In genomic region chr20:4684837-4685413, GRCh38 we compare ENCODE assay signal across 10 cellular contexts. TPM values are rescaled to one million over a fixed set of nuclear protein-coding genes. Genes with fewer than 3 reads are reported as not detected.
DNase-seq lines count a peak whose midpoint lies in the region; ATAC-seq and TF ChIP-seq lines count a peak whose summit lies in the region.
"Had no signal": no experiment of that assay in that cellular context is flagged by ENCODE, and none has a peak within 500 bp of the region (broad histone marks: within the 10 kb centered on the region; RNA-seq: fewer than 3 reads in every experiment).

No MANE protein-coding gene starts in this region.

- H3K4me3 Mint-ChIP-seq in endodermal cell: peak overlapping the region; percentile 64

- no peak for TF ChIP-seq EP300 in SK-N-SH (IDR thresholded peaks at IDR 0.05; ENCODE audit: borderline replicate concordance in 1 of 2, low read depth in 1 of 2, low read length in 1 of 2)

- H3K27ac ChIP-seq in SK-N-SH (ENCODE audit: low read depth in 2 of 2, low read length in 1 of 2) (peak overlapping the region in 1 of 2 experiments; percentile 86; a peak in 1 of 4 replicates), endodermal cell (ENCODE audit: low read depth, low read length) (no peak overlapping the region), rectal smooth muscle tissue (ENCODE audit: low read depth, low read length) (peak overlapping the region; percentile 98), upper lobe of right lung (no peak overlapping the region)

- CTCF ChIA-PET in SK-N-SH (lab: Yijun Ruan, JAX): interaction anchor here (0.6 kb wide), 1 partner anchor 82 kb away, joined by 4 read pairs; no protein-coding TSS in a partner anchor

- peaks cover 45% of the 10 kb centered on the region for H3K79me2 ChIP-seq in SK-N-SH (ENCODE audit: insufficient read depth)

- H3K27ac Mint-ChIP-seq in endodermal cell: no peak overlapping the region

- H3K9ac ChIP-seq in SK-N-SH: no peak overlapping the region
- no peak overlapping the region for H3K9ac ChIP-seq in endodermal cell (ENCODE audit: extremely low read depth, low read length, poor library complexity, severe bottlenecking)
- H3K9ac ChIP-seq in rectal smooth muscle tissue (ENCODE audit: low read length): no peak overlapping the region

- peaks cover 3 to 23% of the 10 kb centered on the region in 2 experiments for H3K36me3 ChIP-seq in SK-N-SH (replicated peaks in 1 of 2; ENCODE audit: control insufficient read depth in 1 of 2, insufficient read depth in 2 of 2, low read length in 1 of 2)
- H3K36me3 ChIP-seq in endodermal cell (ENCODE audit: control insufficient read depth, insufficient read depth, low read length): no peaks in the 10 kb centered on the region
- no peaks in the 10 kb centered on the region for H3K36me3 ChIP-seq in rectal smooth muscle tissue (ENCODE audit: control insufficient read depth, insufficient read depth, low read length)
- H3K36me3 ChIP-seq in upper lobe of right lung: no peaks in the 10 kb centered on the region

- POLR2A ChIA-PET in SK-N-SH (lab: Yijun Ruan, JAX): no interaction called here

- H3K9me2 ChIP-seq in SK-N-SH: no peaks in the 10 kb centered on the region

- TF ChIP-seq CTCF in SK-N-SH (IDR thresholded peaks at IDR 0.05) (no peak), endodermal cell (conservative IDR thresholded peaks at IDR 0.05) (no peak), upper lobe of right lung (IDR thresholded peaks at IDR 0.05) (no peak)

- peak overlapping the region; percentile 62 for H2AFZ ChIP-seq in SK-N-SH (ENCODE audit: low read depth)

- no peaks in the 10 kb centered on the region for H3K27me3 ChIP-seq in SK-N-SH (ENCODE audit: insufficient read depth)
- peaks cover 10% of the 10 kb centered on the region for H3K27me3 ChIP-seq in endodermal cell (ENCODE audit: control insufficient read depth, insufficient read depth, low read length, poor library complexity, severe bottlenecking)
- H3K27me3 ChIP-seq in rectal smooth muscle tissue (ENCODE audit: control insufficient read depth, insufficient read depth, low read length): no peaks in the 10 kb centered on the region
- H3K27me3 ChIP-seq in upper lobe of right lung: no peaks in the 10 kb centered on the region

- H3F3A ChIP-seq in SK-N-SH (replicated peaks; ENCODE audit: insufficient read depth): peaks cover 23% of the 10 kb centered on the region

- intact Hi-C loops in upper lobe of right lung (cut with DNase I): no loop called here

- H3K9me3 Mint-ChIP-seq in endodermal cell: no peaks in the 10 kb centered on the region
- H3K9me3 Mint-ChIP-seq: memory B cell had no signal

- H3K27me3 Mint-ChIP-seq in endodermal cell (ENCODE audit: insufficient read depth): peaks cover 8% of the 10 kb centered on the region
- H3K27me3 Mint-ChIP-seq: memory B cell had no signal

- H3K4me1 ChIP-seq in SK-N-SH (ENCODE audit: control insufficient read depth in 1 of 2, insufficient read depth in 2 of 2, low read depth in 1 of 2, low read length in 1 of 2): peaks cover 4 to 32% of the 10 kb centered on the region in 2 experiments; a peak in 3 of 4 replicates
- no peaks in the 10 kb centered on the region for H3K4me1 ChIP-seq in endodermal cell (ENCODE audit: control insufficient read depth, insufficient read depth, low read length)
- H3K4me1 ChIP-seq in rectal smooth muscle tissue (ENCODE audit: control insufficient read depth, insufficient read depth, low read length): peaks cover 42% of the 10 kb centered on the region
- H3K4me1 ChIP-seq in upper lobe of right lung: peaks cover 32% of the 10 kb centered on the region

- WGBS in SK-N-SH (ENCODE audit: low lambda C conversion rate): 84% methylated on average over 5 of the region's 6 CpGs
- WGBS in endodermal cell (ENCODE audit: insufficient coverage in 1 of 2, insufficient read length in 1 of 2), 2 experiments: 85% methylated on average over 6 of the region's 6 CpGs; no CpG with 5 or more reads in 1 of the 2 experiments

- H3K4me2 ChIP-seq in SK-N-SH: peak overlapping the region; percentile 92

- no peak for ATAC-seq in GM21528 (IDR thresholded peaks at IDR 0.05; ENCODE audit: low FRiP score, unreplicated experiment)
- ATAC-seq in upper lobe of right lung: no peak

- peaks cover 7% of the 10 kb centered on the region for H3K4me1 Mint-ChIP-seq in endodermal cell

- peaks cover 28% of the 10 kb centered on the region for H4K20me1 ChIP-seq in SK-N-SH (ENCODE audit: insufficient read depth)

- H3K4me3 ChIP-seq in SK-N-SH (ENCODE audit: low read depth in 2 of 2, low read length in 1 of 2) (no peak overlapping the region), endodermal cell (ENCODE audit: low read length) (no peak overlapping the region), rectal smooth muscle tissue (ENCODE audit: low read length) (no peak overlapping the region), upper lobe of right lung (no peak overlapping the region)

- no peak for TF ChIP-seq RAD21 in SK-N-SH (IDR thresholded peaks at IDR 0.05; ENCODE audit: low read length)

- H3K9me3 ChIP-seq in SK-N-SH (no peaks in the 10 kb centered on the region), endodermal cell (ENCODE audit: control insufficient read depth, low read length) (no peaks in the 10 kb centered on the region), upper lobe of right lung (no peaks in the 10 kb centered on the region)

- no peaks in the 10 kb centered on the region for H3K36me3 Mint-ChIP-seq in endodermal cell (ENCODE audit: low read depth)
- H3K36me3 Mint-ChIP-seq: memory B cell had no signal

- DNase-seq in ELF-1 (ENCODE audit: low read depth, low spot score) (peak; percentile 55), SK-N-SH (no peak), endodermal cell (no peak), NCI-H446 treated with DMSO at 0.1 percent for 48 hours (lab: John Stamatoyannopoulos, UW) (no peak), upper lobe of right lung (no peak), SKM-1 treated with dmso at 0.1 percent for 144 hours (lab: John Stamatoyannopoulos, UW; ENCODE audit: unreplicated experiment) (no peak)

TF ChIP-seq in SK-N-SH, 30 proteins besides CTCF, POLR2A, EP300 and RAD21:
- TF ChIP-seq YY1 (IDR thresholded peaks at IDR 0.05; ENCODE audit: low read depth) (peak; percentile 42; the same call in 1 of the 2 replicates), TAF1 (IDR thresholded peaks at IDR 0.05; ENCODE audit: borderline replicate concordance, low read depth, low read length) (no peak), PBX3 (IDR thresholded peaks at IDR 0.05) (peak; percentile 20; the same call in 1 of the 2 replicates), RXRA (IDR thresholded peaks at IDR 0.05; ENCODE audit: borderline replicate concordance, low read depth) (peak; percentile 4; the same call in 1 of the 2 replicates), POLR2AphosphoS5 (IDR thresholded peaks at IDR 0.05; ENCODE audit: low read depth, low read length) (no peak), JUND (IDR thresholded peaks at IDR 0.05) (0 out of 2 replicates have a peak, but pooled peaks have one; percentile 12), TCF12 (IDR thresholded peaks at IDR 0.05) (peak; percentile 18; the same call in 1 of the 2 replicates), USF2 (IDR thresholded peaks at IDR 0.05; ENCODE audit: borderline replicate concordance, low read depth, low read length) (no peak), NFIC (IDR thresholded peaks at IDR 0.05; ENCODE audit: borderline replicate concordance) (peak; percentile 62), FOSL2 (IDR thresholded peaks at IDR 0.05; ENCODE audit: borderline replicate concordance, low read depth) (peak; percentile 26; the same call in 1 of the 2 replicates)
TF ChIP-seq in SK-N-SH: peak in this region for 7.

RNA-seq across cellular contexts. Expression of gene PRNP, which starts 1.3 kb away (rescaled TPM):
- polyA plus RNA-seq in SK-N-SH (2012; rRNA removed): 558 and 669 TPM in 2 replicates
- polyA plus RNA-seq in SK-N-SH (2012; cell fraction: cytosol; rRNA removed): 311 and 514 TPM in 2 replicates
- 151 and 328 TPM in 2 replicates for polyA plus RNA-seq in SK-N-SH (2012; cell fraction: nucleus; rRNA removed)
- total RNA-seq in endodermal cell (10 to 100 TPM in 1 of 2 donors, 1 to 10 TPM in 1; 9.3 to 14.9 TPM), upper lobe of right lung (96.2 TPM)
- 12.3 TPM for polyA plus RNA-seq in endodermal cell (2013, experiment 1 of 2)
- polyA plus RNA-seq in endodermal cell (2013, experiment 2 of 2): 11.2 TPM

RNA-seq across cellular contexts. Expression of gene PRND, which starts 36.8 kb away (rescaled TPM):
- polyA plus RNA-seq in SK-N-SH (2012; rRNA removed): 0.02 TPM in 1 of 2 replicates, not detected in the other
- polyA plus RNA-seq in SK-N-SH (2012; cell fraction: cytosol; rRNA removed): 0.01 and 0.03 TPM in 2 replicates
- polyA plus RNA-seq in SK-N-SH (2012; cell fraction: nucleus; rRNA removed): 0.01 TPM in 1 of 2 replicates, not detected in the other
- total RNA-seq in endodermal cell (under 1 TPM; 0.24 to 0.88 TPM), upper lobe of right lung (0.43 TPM)
- polyA plus RNA-seq in endodermal cell (2013, experiment 1 of 2): 0.32 TPM
- 0.21 TPM for polyA plus RNA-seq in endodermal cell (2013, experiment 2 of 2)
- total RNA-seq: LHCN-M2 had no signal
